22 cellular contexts compared by ENCODE assay signal in genomic region chr5:10253390-10253789, GRCh38. TPM values are rescaled to one million over a fixed set of nuclear protein-coding genes. Genes with fewer than 3 reads are reported as not detected.
A peak's percentile ranks its signal among the peaks of the same experiment; 100 is the strongest.
DNase-seq lines count a peak whose midpoint lies in the region; ATAC-seq, FAIRE-seq and TF ChIP-seq lines count a peak whose summit lies in the region.
"Had no signal": no experiment of that assay in that cellular context is flagged by ENCODE, and none has a peak within 500 bp of the region (broad histone marks: within the 10 kb centered on the region; RNA-seq: fewer than 3 reads in every experiment).

No MANE protein-coding gene starts in this region.

- peak overlapping the region; percentile 97; the same call in 2 of the 3 replicates for H3K4me2 ChIP-seq in A549
- H3K4me2 ChIP-seq in OCI-LY7 (ENCODE audit: low read length), result peak overlapping the region; percentile 56

- H3K4me3 ChIP-seq in A549 (no peak overlapping the region), OCI-LY7 (ENCODE audit: low read depth, low read length, poor library complexity, severe bottlenecking) (peak overlapping the region; percentile 7)
- peak overlapping the region; percentile 17 for H3K4me3 ChIP-seq in CD4-positive, CD25-positive, alpha-beta regulatory T cell (ENCODE audit: low read depth, low read length)
- H3K4me3 ChIP-seq: esophagus muscularis mucosa, thoracic aorta had no signal

- H3K27me3 ChIP-seq in CD4-positive, CD25-positive, alpha-beta regulatory T cell (ENCODE audit: control insufficient read depth, insufficient read depth, low read length), result no peaks in the 10 kb centered on the region
- H3K27me3 ChIP-seq: esophagus muscularis mucosa had no signal

- CTCF ChIA-PET in A549 (lab: Yijun Ruan, JAX), result no interaction called here
- CTCF ChIA-PET in OCI-LY7 (lab: Charles Lee; ENCODE audit: unreplicated experiment), result no interaction called here
- CTCF ChIA-PET in WTC11 (lab: Charles Lee), result no interaction called here

- no peaks in the 10 kb centered on the region for H3K9me3 Mint-ChIP-seq in CD4-positive, CD25-positive, alpha-beta regulatory T cell
- H3K9me3 Mint-ChIP-seq in central memory CD8-positive, alpha-beta T cell, result no peaks in the 10 kb centered on the region
- no peaks in the 10 kb centered on the region for H3K9me3 Mint-ChIP-seq in WTC11
- H3K9me3 Mint-ChIP-seq: activated naive CD8-positive, alpha-beta T cell treated with anti-CD3 and anti-CD28 coated beads, Interleukin-2, amount 10 ng/mL, durations not matched to agents 7 days and 5 days; nephron; stimulated activated memory B cell treated with anti-CD40 and anti-IgM and Interleukin-4, amounts not matched to agents 10 μg/mL and 1 μg/mL and 100 μg/mL, for 72 hours had no signal

- ATAC-seq in A549, result no peak
- ATAC-seq in CD4-positive, CD25-positive, alpha-beta regulatory T cell (ENCODE audit: low read depth in 2 of 2), result no peak
- ATAC-seq in central memory CD8-positive, alpha-beta T cell (replicated peaks; ENCODE audit: extremely low read depth, poor library complexity, severe bottlenecking), result no peak
- ATAC-seq in WTC11, result no peak
- ATAC-seq: left ventricle myocardium superior; stimulated activated memory B cell treated with anti-CD40 and anti-IgM and Interleukin-4, amounts not matched to agents 10 μg/mL and 1 μg/mL and 100 μg/mL, for 72 hours had no signal

- no peak for TF ChIP-seq EP300 in A549 (IDR thresholded peaks at IDR 0.05)

- no peak for TF ChIP-seq POLR2A in A549 (IDR thresholded peaks at IDR 0.05; ENCODE audit: low read length)

- no peak for TF ChIP-seq CTCF in A549 (IDR thresholded peaks at IDR 0.05)
- TF ChIP-seq CTCF in OCI-LY7 (conservative IDR thresholded peaks at IDR 0.05; ENCODE audit: low read length), result no peak
- no peak for TF ChIP-seq CTCF in WTC11 (IDR thresholded peaks at IDR 0.05)

- no TSS peak for BruUV-seq in OCI-LY7 (replicated peaks; lab: Mats Ljungman, UMichigan)

- no peaks in the 10 kb centered on the region for H3K9me2 ChIP-seq in OCI-LY7 (ENCODE audit: insufficient read depth, low read length)

- H3K36me3 Mint-ChIP-seq in CD4-positive, CD25-positive, alpha-beta regulatory T cell, result peaks cover 26% of the 10 kb centered on the region
- peaks cover 63% of the 10 kb centered on the region for H3K36me3 Mint-ChIP-seq in central memory CD8-positive, alpha-beta T cell (ENCODE audit: insufficient read depth)
- peaks cover 69% of the 10 kb centered on the region for H3K36me3 Mint-ChIP-seq in WTC11

- no peak overlapping the region for H2AFZ ChIP-seq in OCI-LY7 (ENCODE audit: low read length)

- peaks cover 6% of the 10 kb centered on the region for H3K27me3 Mint-ChIP-seq in CD4-positive, CD25-positive, alpha-beta regulatory T cell
- H3K27me3 Mint-ChIP-seq in central memory CD8-positive, alpha-beta T cell, result no peaks in the 10 kb centered on the region
- no peaks in the 10 kb centered on the region for H3K27me3 Mint-ChIP-seq in WTC11 (ENCODE audit: low read depth)
- H3K27me3 Mint-ChIP-seq: activated naive CD8-positive, alpha-beta T cell treated with anti-CD3 and anti-CD28 coated beads, Interleukin-2, amount 10 ng/mL, durations not matched to agents 7 days and 5 days; stimulated activated memory B cell treated with anti-CD40 and anti-IgM and Interleukin-4, amounts not matched to agents 10 μg/mL and 1 μg/mL and 100 μg/mL, for 72 hours had no signal

- no peak for TF ChIP-seq RAD21 in A549 (conservative IDR thresholded peaks at IDR 0.05 in 1 of 2, IDR thresholded peaks at IDR 0.05 in 1 of 2)

- H3K27ac ChIP-seq in A549, result no peak overlapping the region
- H3K27ac ChIP-seq in CD4-positive, CD25-positive, alpha-beta regulatory T cell (ENCODE audit: insufficient read depth, low read length, poor library complexity, severe bottlenecking), result no peak overlapping the region
- H3K27ac ChIP-seq in OCI-LY7 (ENCODE audit: low read depth, low read length, poor library complexity, severe bottlenecking), result no peak overlapping the region
- H3K27ac ChIP-seq: esophagus muscularis mucosa, thoracic aorta had no signal

- H3K9me3 ChIP-seq in A549, result no peaks in the 10 kb centered on the region
- H3K9me3 ChIP-seq in CD4-positive, CD25-positive, alpha-beta regulatory T cell (ENCODE audit: control insufficient read depth in 2 of 2, low read length in 2 of 2), result no peaks in the 10 kb centered on the region
- H3K9me3 ChIP-seq in OCI-LY7 (ENCODE audit: low read length), result no peaks in the 10 kb centered on the region
- H3K9me3 ChIP-seq: esophagus muscularis mucosa, thoracic aorta had no signal

- H4K20me1 ChIP-seq in OCI-LY7 (ENCODE audit: insufficient read depth, low read length), result peaks cover 41% of the 10 kb centered on the region

- H3K27ac Mint-ChIP-seq in CD4-positive, CD25-positive, alpha-beta regulatory T cell, result no peak overlapping the region
- peak overlapping the region; percentile 55 for H3K27ac Mint-ChIP-seq in central memory CD8-positive, alpha-beta T cell (ENCODE audit: low read depth)
- H3K27ac Mint-ChIP-seq in WTC11, result no peak overlapping the region
- H3K27ac Mint-ChIP-seq: activated naive CD8-positive, alpha-beta T cell treated with anti-CD3 and anti-CD28 coated beads, Interleukin-2, amount 10 ng/mL, durations not matched to agents 7 days and 5 days; nephron; stimulated activated memory B cell treated with anti-CD40 and anti-IgM and Interleukin-4, amounts not matched to agents 10 μg/mL and 1 μg/mL and 100 μg/mL, for 72 hours had no signal

- peaks cover 86% of the 10 kb centered on the region for H3K79me2 ChIP-seq in OCI-LY7 (ENCODE audit: insufficient read depth, low read depth, low read length)

- POLR2A ChIA-PET in A549 (lab: Yijun Ruan, JAX), result no interaction called here
- POLR2A ChIA-PET in OCI-LY7 (lab: Charles Lee), result interaction anchor here (0.7 to 1.6 kb wide), 3 partner anchors 9 to 83 kb away, joined by 3 to 6 read pairs (median 3); no protein-coding TSS in a partner anchor
- POLR2A ChIA-PET in WTC11 (lab: Charles Lee), result no interaction called here

- H3K4me1 ChIP-seq in A549 (peaks cover 26% of the 10 kb centered on the region), OCI-LY7 (ENCODE audit: insufficient read depth, low read length, poor library complexity, severe bottlenecking) (peaks cover 30% of the 10 kb centered on the region)
- H3K4me1 ChIP-seq in CD4-positive, CD25-positive, alpha-beta regulatory T cell (ENCODE audit: control insufficient read depth, insufficient read depth, low read length, poor library complexity, severe bottlenecking), result peaks cover 44% of the 10 kb centered on the region

- intact Hi-C loops in OCI-LY7 (cut with micrococcal nuclease; ENCODE audit: unreplicated experiment), result no loop called here

- peaks cover 18 to 59% (median 46%) of the 10 kb centered on the region in 4 donors for H3K4me1 Mint-ChIP-seq in CD4-positive, CD25-positive, alpha-beta regulatory T cell
- H3K4me1 Mint-ChIP-seq in central memory CD8-positive, alpha-beta T cell, result peaks cover 39% of the 10 kb centered on the region
- peaks cover 37% of the 10 kb centered on the region for H3K4me1 Mint-ChIP-seq in WTC11

- peak overlapping the region in 2 of 4 donors; percentile 1 to 9 for H3K4me3 Mint-ChIP-seq in CD4-positive, CD25-positive, alpha-beta regulatory T cell
- H3K4me3 Mint-ChIP-seq in central memory CD8-positive, alpha-beta T cell, result no peak overlapping the region
- no peak overlapping the region for H3K4me3 Mint-ChIP-seq in WTC11
- H3K4me3 Mint-ChIP-seq: activated naive CD8-positive, alpha-beta T cell treated with anti-CD3 and anti-CD28 coated beads, Interleukin-2, amount 10 ng/mL, durations not matched to agents 7 days and 5 days; stimulated activated memory B cell treated with anti-CD40 and anti-IgM and Interleukin-4, amounts not matched to agents 10 μg/mL and 1 μg/mL and 100 μg/mL, for 72 hours had no signal

- no peak for DNase-seq in A549 (ENCODE audit: low read depth in 1 of 2, low spot score in 1 of 2)
- no peak for DNase-seq in CD4-positive, CD25-positive, alpha-beta regulatory T cell
- no peak for DNase-seq in OCI-LY7 (ENCODE audit: low spot score)
- DNase-seq in central memory CD8-positive, alpha-beta T cell (ENCODE audit: low spot score in 2 of 2), result no peak
- no peak for DNase-seq in stimulated activated CD4-positive, alpha-beta T cell treated with anti-CD3 and anti-CD28 coated beads, Interleukin-2, amount 100 ng/mL, for 48 hours
- DNase-seq in WTC11 (ENCODE audit: low spot score), result no peak
- DNase-seq in NCI-H128 (lab: John Stamatoyannopoulos, UW; ENCODE audit: unreplicated experiment), result no peak
- DNase-seq in HPDE6-E6E7 (ENCODE audit: extremely low spot score), result no peak
- DNase-seq: activated CD4-positive, alpha-beta T cell treated with anti-CD3 and anti-CD28 coated beads, Interleukin-2, amount 50 U/mL, for 48 hours; activated naive CD8-positive, alpha-beta T cell treated with anti-CD3 and anti-CD28 coated beads, Interleukin-2, amount 10 ng/mL, durations not matched to agents 7 days and 5 days; COR-L47; DMS79 treated with DMSO at 0.1 percent for 48 hours; hippocampal formation; left ventricle myocardium superior; midbrain; NCI-H1105; NCI-H2081 had no signal

- no peak for FAIRE-seq in A549 (lab: Jason Lieb, UNC)
- FAIRE-seq: frontal cortex had no signal

- H3K36me3 ChIP-seq in CD4-positive, CD25-positive, alpha-beta regulatory T cell (ENCODE audit: control insufficient read depth, insufficient read depth, low read length), result peaks cover 45% of the 10 kb centered on the region
- peaks cover 79% of the 10 kb centered on the region for H3K36me3 ChIP-seq in OCI-LY7 (ENCODE audit: insufficient read depth, low read length)

- WGBS in A549 (ENCODE audit: missing lambda C conversion rate), result 80% methylated on average over 3 of the region's 3 CpGs

RNA-seq across cellular contexts. Expression of gene CCT5, which starts 3.3 kb away (rescaled TPM):
- 569 and 730 TPM in 2 replicates for polyA plus RNA-seq in A549 (2011; rRNA removed)
- polyA plus RNA-seq in A549 (2012; cell fraction: cytosol; rRNA removed), result 495 and 537 TPM in 2 replicates
- 371 and 544 TPM in 2 replicates for polyA plus RNA-seq in A549 (2012; cell fraction: nucleus; rRNA removed)
- polyA plus RNA-seq in A549 (2017; fragmentation: RNase III; extraction: RNeasy Plus Mini Kit Qiagen cat#74134 plus additional on column Dnase treatment), result 809 to 979 TPM (median 858 TPM) in 3 replicates
- 773 and 905 TPM in 2 replicates for polyA minus RNA-seq in A549 (2011; rRNA and poly(A)+ RNA removed)
- total RNA-seq in CD4-positive, CD25-positive, alpha-beta regulatory T cell, result 65.1 TPM
- polyA plus RNA-seq in CD4-positive, CD25-positive, alpha-beta regulatory T cell, result 100 to 1,000 TPM; 187 to 212 (median 208) TPM
- total RNA-seq in OCI-LY7 (2014; rRNA removed; shearing (Covaris generic)), result 498 and 551 TPM in 2 replicates
- total RNA-seq in OCI-LY7 (2022), result 327 and 389 TPM in 2 replicates
- total RNA-seq in WTC11 (2021), result 481 to 548 TPM (median 496 TPM) in 3 replicates

RNA-seq across cellular contexts. Expression of gene ATPSCKMT, which starts 3.7 kb away (rescaled TPM):
- 27.6 and 34.1 TPM in 2 replicates for polyA plus RNA-seq in A549 (2011; rRNA removed)
- 11.2 and 11.5 TPM in 2 replicates for polyA plus RNA-seq in A549 (2012; cell fraction: cytosol; rRNA removed)
- 6.5 and 16.0 TPM in 2 replicates for polyA plus RNA-seq in A549 (2012; cell fraction: nucleus; rRNA removed)
- 24.5 to 27.4 TPM (median 26.3 TPM) in 3 replicates for polyA plus RNA-seq in A549 (2017; fragmentation: RNase III; extraction: RNeasy Plus Mini Kit Qiagen cat#74134 plus additional on column Dnase treatment)
- polyA minus RNA-seq in A549 (2011; rRNA and poly(A)+ RNA removed), result 21.8 and 33.1 TPM in 2 replicates
- 6.3 TPM for total RNA-seq in CD4-positive, CD25-positive, alpha-beta regulatory T cell
- 10 to 100 TPM in 3 of 4 donors, 1 to 10 TPM in 1; 8.6 to 12.9 (median 11.9) TPM for polyA plus RNA-seq in CD4-positive, CD25-positive, alpha-beta regulatory T cell
- total RNA-seq in OCI-LY7 (2014; rRNA removed; shearing (Covaris generic)), result 16.0 and 26.5 TPM in 2 replicates
- 22.2 and 24.9 TPM in 2 replicates for total RNA-seq in OCI-LY7 (2022)
- total RNA-seq in WTC11 (2021), result 10.3 to 15.7 TPM (median 11.8 TPM) in 3 replicates

RNA-seq across cellular contexts. Expression of gene CMBL, which starts 54.3 kb away (rescaled TPM):
- polyA plus RNA-seq in A549 (2011; rRNA removed) (23.5 and 23.6 TPM in 2 replicates), A549 (2017; fragmentation: RNase III; extraction: RNeasy Plus Mini Kit Qiagen cat#74134 plus additional on column Dnase treatment) (32.6 to 35.7 TPM (median 33.8 TPM) in 3 replicates)
- polyA plus RNA-seq in A549 (2012; cell fraction: cytosol; rRNA removed), result 24.9 and 33.1 TPM in 2 replicates
- 21.0 and 22.2 TPM in 2 replicates for polyA plus RNA-seq in A549 (2012; cell fraction: nucleus; rRNA removed)
- polyA minus RNA-seq in A549 (2011; rRNA and poly(A)+ RNA removed), result 20.4 and 21.6 TPM in 2 replicates
- 0.59 TPM for total RNA-seq in CD4-positive, CD25-positive, alpha-beta regulatory T cell
- under 1 TPM in 2 of 4 donors, not detected in 2; 0.13 to 0.33 TPM for polyA plus RNA-seq in CD4-positive, CD25-positive, alpha-beta regulatory T cell
- total RNA-seq in OCI-LY7 (2014; rRNA removed; shearing (Covaris generic)), result not detected in 2 replicates
- total RNA-seq in OCI-LY7 (2022) (0.13 TPM in 1 of 2 replicates, not detected in the other), WTC11 (2021) (26.7 to 34.0 TPM (median 27.7 TPM) in 3 replicates)

Comparison
In these comparisons a context has a peak if more than half of its experiments do, and no peak if none do; other contexts are left out.
1. RNA of gene CMBL, which starts 54.3 kb away (total RNA-seq): 26.7 to 34.0 TPM in WTC11; 0.59 TPM in CD4-positive, CD25-positive, alpha-beta regulatory T cell (single experiment) and 0.13 TPM in OCI-LY7; every median in the first group is over 10 times any median in the second.